ENCODE assay signal across 1 cellular context in the genomic region with DNA sequence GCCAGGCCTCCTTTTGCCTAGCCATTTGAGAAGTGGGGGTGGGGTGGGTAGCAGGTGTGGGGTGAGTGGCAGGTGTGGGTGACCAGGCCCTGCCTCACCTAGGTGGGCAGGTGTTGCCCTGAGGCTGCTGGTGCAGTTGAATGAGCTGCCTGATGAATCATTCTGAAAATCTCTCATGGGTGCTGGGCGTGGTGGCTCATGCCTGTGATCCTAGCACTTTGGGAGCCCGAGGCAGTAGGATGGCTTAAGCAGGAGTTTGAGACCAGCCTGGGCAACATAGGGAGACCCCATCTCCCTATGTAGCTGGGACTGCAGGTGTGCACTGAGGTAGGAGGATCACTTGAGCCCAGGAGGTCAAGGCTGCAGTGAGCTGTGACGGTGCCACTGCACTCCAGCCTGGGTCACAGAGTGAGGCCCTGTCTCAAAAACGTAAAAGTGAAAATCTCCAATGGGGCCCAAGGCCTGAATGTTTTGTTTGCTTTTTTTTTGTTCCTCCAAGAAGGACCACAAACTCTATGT.
TF ChIP-seq lines count a peak whose summit lies in the region.

No MANE protein-coding gene starts in this region.

TF ChIP-seq in GM12878, 131 proteins besides CTCF, POLR2A, EP300 and RAD21 (continued from another document and continues in another):
- TF ChIP-seq KDM1A (IDR thresholded peaks at IDR 0.05; ENCODE audit: borderline replicate concordance) = no peak
- no peak for TF ChIP-seq MEF2A (IDR thresholded peaks at IDR 0.05; ENCODE audit: insufficient read depth, low read depth, low read length)
- no peak for TF ChIP-seq ATF2 (IDR thresholded peaks at IDR 0.05; ENCODE audit: low read length)
- peak; percentile 75; the same call in 1 of the 2 replicates for TF ChIP-seq EED (IDR thresholded peaks at IDR 0.05; ENCODE audit: low read depth)
- TF ChIP-seq TCF12 (IDR thresholded peaks at IDR 0.05; ENCODE audit: low read depth, low read length) = peak; percentile 86
- TF ChIP-seq KAT2A (conservative IDR thresholded peaks at IDR 0.05; ENCODE audit: control insufficient read depth, low read depth, low read length) = no peak
- TF ChIP-seq FOXK2 (IDR thresholded peaks at IDR 0.05) = no peak
- TF ChIP-seq SMC3 (IDR thresholded peaks at IDR 0.05; ENCODE audit: borderline replicate concordance, low read length) = no peak
- TF ChIP-seq, protein P1, sequence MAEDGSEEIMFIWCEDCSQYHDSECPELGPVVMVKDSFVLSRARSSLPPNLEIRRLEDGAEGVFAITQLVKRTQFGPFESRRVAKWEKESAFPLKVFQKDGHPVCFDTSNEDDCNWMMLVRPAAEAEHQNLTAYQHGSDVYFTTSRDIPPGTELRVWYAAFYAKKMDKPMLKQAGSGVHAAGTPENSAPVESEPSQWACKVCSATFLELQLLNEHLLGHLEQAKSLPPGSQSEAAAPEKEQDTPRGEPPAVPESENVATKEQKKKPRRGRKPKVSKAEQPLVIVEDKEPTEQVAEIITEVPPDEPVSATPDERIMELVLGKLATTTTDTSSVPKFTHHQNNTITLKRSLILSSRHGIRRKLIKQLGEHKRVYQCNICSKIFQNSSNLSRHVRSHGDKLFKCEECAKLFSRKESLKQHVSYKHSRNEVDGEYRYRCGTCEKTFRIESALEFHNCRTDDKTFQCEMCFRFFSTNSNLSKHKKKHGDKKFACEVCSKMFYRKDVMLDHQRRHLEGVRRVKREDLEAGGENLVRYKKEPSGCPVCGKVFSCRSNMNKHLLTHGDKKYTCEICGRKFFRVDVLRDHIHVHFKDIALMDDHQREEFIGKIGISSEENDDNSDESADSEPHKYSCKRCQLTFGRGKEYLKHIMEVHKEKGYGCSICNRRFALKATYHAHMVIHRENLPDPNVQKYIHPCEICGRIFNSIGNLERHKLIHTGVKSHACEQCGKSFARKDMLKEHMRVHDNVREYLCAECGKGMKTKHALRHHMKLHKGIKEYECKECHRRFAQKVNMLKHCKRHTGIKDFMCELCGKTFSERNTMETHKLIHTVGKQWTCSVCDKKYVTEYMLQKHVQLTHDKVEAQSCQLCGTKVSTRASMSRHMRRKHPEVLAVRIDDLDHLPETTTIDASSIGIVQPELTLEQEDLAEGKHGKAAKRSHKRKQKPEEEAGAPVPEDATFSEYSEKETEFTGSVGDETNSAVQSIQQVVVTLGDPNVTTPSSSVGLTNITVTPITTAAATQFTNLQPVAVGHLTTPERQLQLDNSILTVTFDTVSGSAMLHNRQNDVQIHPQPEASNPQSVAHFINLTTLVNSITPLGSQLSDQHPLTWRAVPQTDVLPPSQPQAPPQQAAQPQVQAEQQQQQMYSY (CRISPR knock-in tag; IDR thresholded peaks at IDR 0.05) = no peak
- TF ChIP-seq, protein P2, sequence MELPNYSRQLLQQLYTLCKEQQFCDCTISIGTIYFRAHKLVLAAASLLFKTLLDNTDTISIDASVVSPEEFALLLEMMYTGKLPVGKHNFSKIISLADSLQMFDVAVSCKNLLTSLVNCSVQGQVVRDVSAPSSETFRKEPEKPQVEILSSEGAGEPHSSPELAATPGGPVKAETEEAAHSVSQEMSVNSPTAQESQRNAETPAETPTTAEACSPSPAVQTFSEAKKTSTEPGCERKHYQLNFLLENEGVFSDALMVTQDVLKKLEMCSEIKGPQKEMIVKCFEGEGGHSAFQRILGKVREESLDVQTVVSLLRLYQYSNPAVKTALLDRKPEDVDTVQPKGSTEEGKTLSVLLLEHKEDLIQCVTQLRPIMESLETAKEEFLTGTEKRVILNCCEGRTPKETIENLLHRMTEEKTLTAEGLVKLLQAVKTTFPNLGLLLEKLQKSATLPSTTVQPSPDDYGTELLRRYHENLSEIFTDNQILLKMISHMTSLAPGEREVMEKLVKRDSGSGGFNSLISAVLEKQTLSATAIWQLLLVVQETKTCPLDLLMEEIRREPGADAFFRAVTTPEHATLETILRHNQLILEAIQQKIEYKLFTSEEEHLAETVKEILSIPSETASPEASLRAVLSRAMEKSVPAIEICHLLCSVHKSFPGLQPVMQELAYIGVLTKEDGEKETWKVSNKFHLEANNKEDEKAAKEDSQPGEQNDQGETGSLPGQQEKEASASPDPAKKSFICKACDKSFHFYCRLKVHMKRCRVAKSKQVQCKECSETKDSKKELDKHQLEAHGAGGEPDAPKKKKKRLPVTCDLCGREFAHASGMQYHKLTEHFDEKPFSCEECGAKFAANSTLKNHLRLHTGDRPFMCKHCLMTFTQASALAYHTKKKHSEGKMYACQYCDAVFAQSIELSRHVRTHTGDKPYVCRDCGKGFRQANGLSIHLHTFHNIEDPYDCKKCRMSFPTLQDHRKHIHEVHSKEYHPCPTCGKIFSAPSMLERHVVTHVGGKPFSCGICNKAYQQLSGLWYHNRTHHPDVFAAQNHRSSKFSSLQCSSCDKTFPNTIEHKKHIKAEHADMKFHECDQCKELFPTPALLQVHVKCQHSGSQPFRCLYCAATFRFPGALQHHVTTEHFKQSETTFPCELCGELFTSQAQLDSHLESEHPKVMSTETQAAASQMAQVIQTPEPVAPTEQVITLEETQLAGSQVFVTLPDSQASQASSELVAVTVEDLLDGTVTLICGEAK (IDR thresholded peaks at IDR 0.05; ENCODE audit: borderline replicate concordance) = no peak
- no peak for TF ChIP-seq IRF5 (IDR thresholded peaks at IDR 0.05; ENCODE audit: borderline replicate concordance)
- peak; percentile 73 for TF ChIP-seq HDGF (IDR thresholded peaks at IDR 0.05)
- TF ChIP-seq MAX (IDR thresholded peaks at IDR 0.05; ENCODE audit: low read depth, low read length) = no peak
- TF ChIP-seq RB1 (IDR thresholded peaks at IDR 0.05; ENCODE audit: borderline replicate concordance) = no peak
- TF ChIP-seq BCL11A (IDR thresholded peaks at IDR 0.05; ENCODE audit: low read depth, low read length) = no peak
- no peak for TF ChIP-seq POLR2AphosphoS2 (IDR thresholded peaks at IDR 0.05; ENCODE audit: low read depth, low read length)
- TF ChIP-seq, protein P3, sequence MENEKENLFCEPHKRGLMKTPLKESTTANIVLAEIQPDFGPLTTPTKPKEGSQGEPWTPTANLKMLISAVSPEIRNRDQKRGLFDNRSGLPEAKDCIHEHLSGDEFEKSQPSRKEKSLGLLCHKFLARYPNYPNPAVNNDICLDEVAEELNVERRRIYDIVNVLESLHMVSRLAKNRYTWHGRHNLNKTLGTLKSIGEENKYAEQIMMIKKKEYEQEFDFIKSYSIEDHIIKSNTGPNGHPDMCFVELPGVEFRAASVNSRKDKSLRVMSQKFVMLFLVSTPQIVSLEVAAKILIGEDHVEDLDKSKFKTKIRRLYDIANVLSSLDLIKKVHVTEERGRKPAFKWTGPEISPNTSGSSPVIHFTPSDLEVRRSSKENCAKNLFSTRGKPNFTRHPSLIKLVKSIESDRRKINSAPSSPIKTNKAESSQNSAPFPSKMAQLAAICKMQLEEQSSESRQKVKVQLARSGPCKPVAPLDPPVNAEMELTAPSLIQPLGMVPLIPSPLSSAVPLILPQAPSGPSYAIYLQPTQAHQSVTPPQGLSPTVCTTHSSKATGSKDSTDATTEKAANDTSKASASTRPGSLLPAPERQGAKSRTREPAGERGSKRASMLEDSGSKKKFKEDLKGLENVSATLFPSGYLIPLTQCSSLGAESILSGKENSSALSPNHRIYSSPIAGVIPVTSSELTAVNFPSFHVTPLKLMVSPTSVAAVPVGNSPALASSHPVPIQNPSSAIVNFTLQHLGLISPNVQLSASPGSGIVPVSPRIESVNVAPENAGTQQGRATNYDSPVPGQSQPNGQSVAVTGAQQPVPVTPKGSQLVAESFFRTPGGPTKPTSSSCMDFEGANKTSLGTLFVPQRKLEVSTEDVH (IDR thresholded peaks at IDR 0.05; ENCODE audit: low read depth, partially characterized antibody) = peak; percentile 32
- TF ChIP-seq KLF5 (IDR thresholded peaks at IDR 0.05; ENCODE audit: partially characterized antibody) = peak; percentile 35
- no peak for TF ChIP-seq RELA (IDR thresholded peaks at IDR 0.05; ENCODE audit: borderline replicate concordance, partially characterized antibody)
- TF ChIP-seq YBX1 (IDR thresholded peaks at IDR 0.05) = no peak
- no peak for TF ChIP-seq HSF1 (IDR thresholded peaks at IDR 0.05; ENCODE audit: low read depth, low read length)
- TF ChIP-seq, protein P4, sequence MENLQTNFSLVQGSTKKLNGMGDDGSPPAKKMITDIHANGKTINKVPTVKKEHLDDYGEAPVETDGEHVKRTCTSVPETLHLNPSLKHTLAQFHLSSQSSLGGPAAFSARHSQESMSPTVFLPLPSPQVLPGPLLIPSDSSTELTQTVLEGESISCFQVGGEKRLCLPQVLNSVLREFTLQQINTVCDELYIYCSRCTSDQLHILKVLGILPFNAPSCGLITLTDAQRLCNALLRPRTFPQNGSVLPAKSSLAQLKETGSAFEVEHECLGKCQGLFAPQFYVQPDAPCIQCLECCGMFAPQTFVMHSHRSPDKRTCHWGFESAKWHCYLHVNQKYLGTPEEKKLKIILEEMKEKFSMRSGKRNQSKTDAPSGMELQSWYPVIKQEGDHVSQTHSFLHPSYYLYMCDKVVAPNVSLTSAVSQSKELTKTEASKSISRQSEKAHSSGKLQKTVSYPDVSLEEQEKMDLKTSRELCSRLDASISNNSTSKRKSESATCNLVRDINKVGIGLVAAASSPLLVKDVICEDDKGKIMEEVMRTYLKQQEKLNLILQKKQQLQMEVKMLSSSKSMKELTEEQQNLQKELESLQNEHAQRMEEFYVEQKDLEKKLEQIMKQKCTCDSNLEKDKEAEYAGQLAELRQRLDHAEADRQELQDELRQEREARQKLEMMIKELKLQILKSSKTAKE (IDR thresholded peaks at IDR 0.05; ENCODE audit: low read depth, poor library complexity, severe bottlenecking) = no peak
- TF ChIP-seq STAT1 (conservative IDR thresholded peaks at IDR 0.05) = no peak
- TF ChIP-seq MTA2 (IDR thresholded peaks at IDR 0.05; ENCODE audit: low read depth) = no peak
- no peak for TF ChIP-seq NFXL1 (IDR thresholded peaks at IDR 0.05; ENCODE audit: borderline replicate concordance)
- TF ChIP-seq SRF (IDR thresholded peaks at IDR 0.05; ENCODE audit: low read depth in 2 of 2, low read length in 2 of 2) = no peak
- no peak for TF ChIP-seq CBX3 (IDR thresholded peaks at IDR 0.05; ENCODE audit: borderline replicate concordance, low read depth)
- no peak for TF ChIP-seq USF2 (IDR thresholded peaks at IDR 0.05; ENCODE audit: borderline replicate concordance, low read depth, low read length)
- no peak for TF ChIP-seq MLLT1 (IDR thresholded peaks at IDR 0.05)
- no peak for TF ChIP-seq CREB1 (IDR thresholded peaks at IDR 0.05; ENCODE audit: low read depth)
- no peak for TF ChIP-seq CHD4 (IDR thresholded peaks at IDR 0.05)
- TF ChIP-seq BRCA1 (IDR thresholded peaks at IDR 0.05; ENCODE audit: low read depth, low read length) = no peak
- no peak for TF ChIP-seq SIN3A (IDR thresholded peaks at IDR 0.05; ENCODE audit: low read depth, low read length)
- no peak; the same call in 1 of the 2 replicates for TF ChIP-seq IKZF1 (conservative IDR thresholded peaks at IDR 0.05)
- no peak for TF ChIP-seq ATF7 (IDR thresholded peaks at IDR 0.05; ENCODE audit: low read depth)
- no peak for TF ChIP-seq ESRRA (IDR thresholded peaks at IDR 0.05; ENCODE audit: low read length)
